ENCODE assay signal across 8 cellular contexts in the genomic region with DNA sequence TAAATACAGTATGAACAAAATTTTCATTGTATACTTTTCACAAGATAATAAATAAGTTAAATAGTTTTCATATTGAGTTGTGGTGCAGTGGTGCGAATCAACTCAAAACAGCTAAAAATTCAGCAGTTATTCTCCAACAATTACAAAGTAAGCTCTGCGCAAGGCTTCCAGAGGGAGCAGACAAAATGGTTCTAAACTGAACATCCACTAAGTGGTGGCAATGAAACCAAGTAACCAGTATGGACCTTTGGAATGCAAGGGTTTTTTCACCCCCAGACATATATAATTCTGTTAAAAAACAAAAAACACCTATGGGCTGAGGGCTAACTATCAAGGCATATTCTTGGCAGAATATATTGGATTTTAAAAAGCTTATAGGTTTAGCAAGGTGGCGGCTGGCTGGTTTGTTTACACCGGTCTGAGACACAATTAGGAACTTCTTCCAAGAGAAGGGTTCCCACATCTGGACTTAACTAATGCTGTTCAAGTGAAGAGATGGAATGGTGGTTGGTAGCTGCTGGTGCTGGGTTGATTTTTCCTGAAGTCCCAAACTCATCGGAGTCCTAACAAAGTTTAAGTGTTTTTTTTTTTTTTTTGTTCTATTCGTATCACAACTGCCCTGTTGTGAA. TPM values are rescaled to one million over a fixed set of nuclear protein-coding genes. Genes with fewer than 3 reads are reported as not detected.
DNase-seq lines count a peak whose midpoint lies in the region; ATAC-seq lines count a peak whose summit lies in the region.

No MANE protein-coding gene starts in this region.

- intact Hi-C loops in right cardiac atrium (cut with DNase I), result loop anchor here in 3 of 4 donors (5.0 to 10.0 kb wide), 5 partner anchors 119 to 369 kb away; no protein-coding TSS in a partner anchor

- peaks cover 16% of the 10 kb centered on the region for H3K4me1 ChIP-seq in right cardiac atrium (ENCODE audit: control insufficient read depth, insufficient read depth, low read length)

- H3K27me3 Mint-ChIP-seq in activated T-cell treated with anti-CD3 and anti-CD28 coated beads, Interleukin-2, amount 50 U/mL, for 72 hours (ENCODE audit: low read depth), result no peaks in the 10 kb centered on the region

- peaks cover 21 to 27% of the 10 kb centered on the region in 2 donors for H3K36me3 Mint-ChIP-seq in activated T-cell treated with anti-CD3 and anti-CD28 coated beads, Interleukin-2, amount 50 U/mL, for 72 hours (ENCODE audit: insufficient read depth in 2 of 2)

- peaks cover 54% of the 10 kb centered on the region for H3K4me1 Mint-ChIP-seq in activated T-cell treated with anti-CD3 and anti-CD28 coated beads, Interleukin-2, amount 50 U/mL, for 72 hours (ENCODE audit: low read depth)

- H3K9me3 Mint-ChIP-seq in activated T-cell treated with anti-CD3 and anti-CD28 coated beads, Interleukin-2, amount 50 U/mL, for 72 hours, result no peaks in the 10 kb centered on the region

- H3K9me3 ChIP-seq in right cardiac atrium (ENCODE audit: control insufficient read depth, low read length), result no peaks in the 10 kb centered on the region

- H3K27me3 ChIP-seq in right cardiac atrium (ENCODE audit: control insufficient read depth, insufficient read depth), result no peaks in the 10 kb centered on the region

- DNase-seq in DMS 273 (lab: John Stamatoyannopoulos, UW; ENCODE audit: unreplicated experiment) (peak; percentile 33), DMS 273 treated with DMSO at 0.1 percent for 48 hours (lab: John Stamatoyannopoulos, UW) (no peak), right cardiac atrium (peak in 1 of 3 donors; percentile 3), NCI-H510A treated with DMSO at 0.1 percent for 48 hours (lab: John Stamatoyannopoulos, UW) (no peak), NCI-H1417 treated with DMSO at 0.1 percent for 48 hours (lab: John Stamatoyannopoulos, UW) (no peak)
- DNase-seq in activated T-cell treated with anti-CD3 and anti-CD28 coated beads, Interleukin-2, amount 50 U/mL, for 72 hours, result no peak

- peak overlapping the region; percentile 98 for H3K27ac Mint-ChIP-seq in activated T-cell treated with anti-CD3 and anti-CD28 coated beads, Interleukin-2, amount 50 U/mL, for 72 hours

- WGBS in right cardiac atrium, result 6% methylated on average over 6 of the region's 6 CpGs

- no peak for ATAC-seq in activated T-cell treated with anti-CD3 and anti-CD28 coated beads, Interleukin-2, amount 50 U/mL, for 72 hours (replicated peaks in 1 of 2)
- ATAC-seq in right cardiac atrium, result no peak
- ATAC-seq in GM21423 (IDR thresholded peaks at IDR 0.05; ENCODE audit: unreplicated experiment), result no peak

- H3K4me3 ChIP-seq in right cardiac atrium (ENCODE audit: low read length), result peak overlapping the region; percentile 95
- peak overlapping the region; percentile 59 to 97 (median 90) for H3K4me3 ChIP-seq in skin epidermis

- peak overlapping the region; percentile 96 for H3K4me3 Mint-ChIP-seq in activated T-cell treated with anti-CD3 and anti-CD28 coated beads, Interleukin-2, amount 50 U/mL, for 72 hours

- H3K27ac ChIP-seq in right cardiac atrium (ENCODE audit: low read length) (peak overlapping the region; percentile 77), skin epidermis (peak overlapping the region; percentile 82 to 100 (median 98))

RNA-seq across cellular contexts. Expression of a gene that starts 2.9 kb away (rescaled TPM):
- total RNA-seq in activated T-cell treated with anti-CD3 and anti-CD28 coated beads, Interleukin-2, amount 50 U/mL, for 72 hours, result 10 to 100 TPM; 70.8 to 86.4 TPM
- 10 to 100 TPM; 62.1 to 73.0 (median 68.1) TPM for total RNA-seq in right cardiac atrium
- 40.3 TPM for polyA plus RNA-seq in right cardiac atrium
